ENCODE assay signal across 14 cellular contexts in genomic region chr1:156970017-156970416, GRCh38. TPM values are rescaled to one million over a fixed set of nuclear protein-coding genes. Genes with fewer than 3 reads are reported as not detected.
DNase-seq lines count a peak whose midpoint lies in the region; ATAC-seq and TF ChIP-seq lines count a peak whose summit lies in the region.
"Had no signal": no experiment of that assay in that cellular context is flagged by ENCODE, and none has a peak within 500 bp of the region (broad histone marks: within the 10 kb centered on the region; RNA-seq: fewer than 3 reads in every experiment).

No MANE protein-coding gene starts in this region.

- H3K27ac Mint-ChIP-seq in CD4-positive, alpha-beta T cell, result no peak overlapping the region
- H3K27ac Mint-ChIP-seq in glutamatergic neuron (ENCODE audit: unreplicated experiment), result no peak overlapping the region

- WGBS in adrenal gland, 4 donors, result 92 to 98% (median 94%) methylated on average over 3 of the region's 3 CpGs

- H3K27ac ChIP-seq in CD4-positive, alpha-beta T cell (ENCODE audit: low read depth, low read length), result no peak overlapping the region
- H3K27ac ChIP-seq in HL-60 (replicated peaks) (no peak overlapping the region), adrenal gland (no peak overlapping the region)
- H3K27ac ChIP-seq: ovary had no signal

- H3K4me3 ChIP-seq in HL-60 (replicated peaks; ENCODE audit: insufficient read depth, low read length) (no peak overlapping the region), adrenal gland (no peak overlapping the region)
- H3K4me3 ChIP-seq: ovary had no signal

- no peaks in the 10 kb centered on the region for H3K9me3 Mint-ChIP-seq in CD4-positive, alpha-beta T cell
- no peaks in the 10 kb centered on the region for H3K9me3 Mint-ChIP-seq in glutamatergic neuron (ENCODE audit: unreplicated experiment)

- POLR2A ChIA-PET in CD4-positive, alpha-beta T cell (lab: Charles Lee), result interaction anchor here (0.7 to 1.7 kb wide), 5 partner anchors 9 to 169 kb away, joined by 3 to 5 read pairs (median 4); no protein-coding TSS in a partner anchor

- no peaks in the 10 kb centered on the region for H3K9me3 ChIP-seq in CD4-positive, alpha-beta T cell (ENCODE audit: control insufficient read depth, low read length)
- H3K9me3 ChIP-seq in adrenal gland (replicated peaks in 1 of 3), result no peaks in the 10 kb centered on the region
- H3K9me3 ChIP-seq: ovary had no signal

- CTCF ChIA-PET in CD4-positive, alpha-beta T cell (lab: Charles Lee), result no interaction called here

- no peaks in the 10 kb centered on the region for H3K4me1 ChIP-seq in adrenal gland (replicated peaks in 1 of 2)

- H3K36me3 Mint-ChIP-seq in CD4-positive, alpha-beta T cell (ENCODE audit: low read depth), result no peaks in the 10 kb centered on the region
- H3K36me3 Mint-ChIP-seq in glutamatergic neuron (ENCODE audit: unreplicated experiment), result no peaks in the 10 kb centered on the region

- peak; percentile 41 for TF ChIP-seq CTCF in CD4-positive, alpha-beta T cell (IDR thresholded peaks at IDR 0.05)
- TF ChIP-seq CTCF in HL-60 (IDR thresholded peaks at IDR 0.05; ENCODE audit: insufficient read depth, low read length) (peak; percentile 2), glutamatergic neuron (IDR thresholded peaks at IDR 0.05; ENCODE audit: partially characterized antibody, unreplicated experiment) (peak; percentile 20), adrenal gland (IDR thresholded peaks at IDR 0.05) (no peak)

- intact Hi-C loops in CD4-positive, alpha-beta T cell (cut with DNase I, micrococcal nuclease), result loop anchor here in 1 of 2 experiments (2.0 kb wide), 1 partner anchor 59 kb away; no protein-coding TSS in a partner anchor
- intact Hi-C loops in adrenal gland (cut with DNase I), result no loop called here

- peaks cover 15% of the 10 kb centered on the region for H3K27me3 Mint-ChIP-seq in CD4-positive, alpha-beta T cell
- no peaks in the 10 kb centered on the region for H3K27me3 Mint-ChIP-seq in glutamatergic neuron (ENCODE audit: unreplicated experiment)

- no peaks in the 10 kb centered on the region for H3K27me3 ChIP-seq in CD4-positive, alpha-beta T cell (ENCODE audit: control insufficient read depth, insufficient read depth, low read length)
- H3K27me3 ChIP-seq in HL-60 (ENCODE audit: insufficient read depth, poor library complexity, severe bottlenecking) (no peaks in the 10 kb centered on the region), adrenal gland (no peaks in the 10 kb centered on the region)
- H3K27me3 ChIP-seq: ovary had no signal

- H3K4me1 Mint-ChIP-seq in CD4-positive, alpha-beta T cell (ENCODE audit: low read depth), result no peaks in the 10 kb centered on the region
- no peaks in the 10 kb centered on the region for H3K4me1 Mint-ChIP-seq in glutamatergic neuron (ENCODE audit: low read depth, unreplicated experiment)

- peaks cover 0 to 84% of the 10 kb centered on the region in 2 donors for H3K36me3 ChIP-seq in adrenal gland (replicated peaks in 1 of 2)
- H3K36me3 ChIP-seq: ovary had no signal

- ATAC-seq in CD4-positive, alpha-beta T cell (ENCODE audit: poor library complexity), result peak; percentile 34
- ATAC-seq in GM19463 (IDR thresholded peaks at IDR 0.05; ENCODE audit: unreplicated experiment), result no peak

- H3K4me3 Mint-ChIP-seq in CD4-positive, alpha-beta T cell, result no peak overlapping the region
- no peak overlapping the region for H3K4me3 Mint-ChIP-seq in glutamatergic neuron (ENCODE audit: unreplicated experiment)

- DNase-seq in CD4-positive, alpha-beta T cell, result no peak
- DNase-seq in HL-60 (ENCODE audit: low read depth in 1 of 2, low spot score in 1 of 2), result no peak
- DNase-seq in SKM-1 treated with dmso at 0.1 percent for 144 hours (lab: John Stamatoyannopoulos, UW; ENCODE audit: unreplicated experiment), result peak; percentile 49
- no peak for DNase-seq in glutamatergic neuron
- DNase-seq in middle frontal gyrus (ENCODE audit: extremely low spot score, low spot score), result no peak
- no peak for DNase-seq in NOMO-1 treated with DMSO at 0.1 percent for 48 hours (lab: John Stamatoyannopoulos, UW; ENCODE audit: unreplicated experiment)
- DNase-seq in adrenal gland, result no peak
- DNase-seq: DMS53; NCI-H1048; NK-92 treated with Interleukin-12 subunit alpha and Interleukin-12 subunit beta, amount 100 ng/mL, for 24 hours; ovary had no signal

- TF ChIP-seq POLR2A in adrenal gland (IDR thresholded peaks at IDR 0.05), result no peak

RNA-seq across cellular contexts. Expression of gene LRRC71, which starts 49.6 kb away (rescaled TPM):
- not detected for total RNA-seq in CD4-positive, alpha-beta T cell
- total RNA-seq in glutamatergic neuron (ENCODE audit: unreplicated experiment), result not detected
- total RNA-seq in adrenal gland, result under 1 TPM in 4 of 8 donors, not detected in 4; 0.11 to 0.39 (median 0.23) TPM
- 1 to 10 TPM in 2 of 3 donors, under 1 TPM in 1; 0.20 to 4.6 (median 1.2) TPM for polyA plus RNA-seq in adrenal gland
- total RNA-seq: cardiac septum, liver had no signal

Comparison
In these comparisons a context has a peak if more than half of its experiments do, and no peak if none do; other contexts are left out.
1. CTCF ChIP-seq: peak in CD4-positive, alpha-beta T cell (single experiment), HL-60 (single experiment) and glutamatergic neuron (single experiment); none in adrenal gland (0 of 6).